Comparison of ENCODE assay signal across 24 cellular contexts in genomic region chr10:121813857-121814256, GRCh38.
"Had no signal": no experiment of that assay in that cellular context is flagged by ENCODE, and none has a peak within 500 bp of the region (broad histone marks: within the 10 kb centered on the region; RNA-seq: fewer than 3 reads in every experiment).

No MANE protein-coding gene starts in this region.

- H2AFZ ChIP-seq: neural progenitor cell, parathyroid adenoma had no signal

- FAIRE-seq: small intestine, urothelium cell line had no signal

- H3K27ac ChIP-seq: neural progenitor cell, ovary, parathyroid adenoma, psoas muscle, right lobe of liver, sigmoid colon, stomach, thoracic aorta, thyroid gland, tibial nerve, upper lobe of left lung, vagina had no signal

- H3K4me3 ChIP-seq: neural progenitor cell, ovary, psoas muscle, right lobe of liver, sigmoid colon, stomach, thoracic aorta, thyroid gland, tibial nerve, upper lobe of left lung, vagina had no signal

- H3K79me2 ChIP-seq: parathyroid adenoma had no signal

- H3K36me3 ChIP-seq: neural progenitor cell, ovary, right lobe of liver, sigmoid colon, thoracic aorta, thyroid gland, upper lobe of left lung, vagina had no signal

- DNase-seq: occipital lobe; ovary; posterior cingulate gyrus; psoas muscle; right cardiac atrium; right lobe of liver; sigmoid colon; small intestine; stimulated activated CD4-positive, alpha-beta T cell treated with anti-CD3 and anti-CD28 coated beads, Interleukin-15, amount 100 ng/mL, for 24 hours; stimulated activated CD4-positive, alpha-beta T cell treated with anti-CD3 and anti-CD28 coated beads, Interleukin-2, amount 100 ng/mL, for 24 hours; stimulated activated CD4-positive, alpha-beta T cell treated with anti-CD3 and anti-CD28 coated beads, Interleukin-2, amount 100 ng/mL, for 48 hours; stimulated activated CD4-positive, alpha-beta T cell treated with anti-CD3 and anti-CD28 coated beads, Interleukin-4, amount 100 ng/mL, for 24 hours; stimulated activated naive B cell treated with anti-CD40 and anti-IgM and Interleukin-4, amounts not matched to agents 10 μg/mL and 1 μg/mL and 100 μg/mL, for 72 hours; stimulated activated naive CD4-positive, alpha-beta T cell treated with Interleukin-2 at 50 U/mL for 16 hours; stomach; thyroid gland; trophoblast cell; upper lobe of left lung had no signal

- H3K27me3 ChIP-seq: neural progenitor cell, ovary, right lobe of liver, sigmoid colon, stomach, thyroid gland, tibial nerve, upper lobe of left lung, vagina had no signal

- H3K4me2 ChIP-seq: neural progenitor cell had no signal

- H3K4me1 ChIP-seq: neural progenitor cell, parathyroid adenoma, psoas muscle, right lobe of liver, stomach, thyroid gland, tibial nerve, upper lobe of left lung, vagina had no signal

- H3K9me3 ChIP-seq: ovary, psoas muscle, right lobe of liver, sigmoid colon, stomach, thoracic aorta, thyroid gland, tibial nerve, upper lobe of left lung, vagina had no signal
